Comparison of ENCODE assay signal across 1 cellular context in genomic region chr1:12007204-12007603, GRCh38.
TF ChIP-seq lines count a peak whose summit lies in the region.

No MANE protein-coding gene starts in this region.

TF ChIP-seq in GM12878, 131 proteins besides CTCF, POLR2A, EP300 and RAD21:
- no peak for TF ChIP-seq CBX5 (IDR thresholded peaks at IDR 0.05; ENCODE audit: low read depth)
- TF ChIP-seq POLR2AphosphoS5 (IDR thresholded peaks at IDR 0.05; ENCODE audit: low read length): peak; percentile 35; the same call in 1 of the 2 replicates
